ENCODE assay signal across 9 cellular contexts in the genomic region with DNA sequence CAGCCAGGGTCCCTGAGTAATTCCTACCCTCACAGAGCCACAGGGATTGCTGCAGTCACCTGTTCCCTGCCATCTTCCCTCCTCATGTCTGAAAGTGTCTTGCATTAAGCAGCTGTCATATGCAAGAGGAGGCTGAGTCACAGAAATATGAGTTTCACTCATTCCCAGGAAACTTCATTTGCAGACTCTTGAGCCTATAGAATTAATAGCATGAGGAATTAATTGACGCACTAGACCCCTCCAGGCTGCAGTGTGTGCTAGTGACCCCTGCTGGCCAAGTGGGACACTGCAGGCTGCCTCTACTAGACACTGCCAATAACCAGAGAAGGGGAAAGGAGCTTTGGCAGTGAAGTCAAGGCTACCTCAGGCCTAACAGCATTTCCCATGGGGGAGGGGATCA. TPM values are rescaled to one million over a fixed set of nuclear protein-coding genes. Genes with fewer than 3 reads are reported as not detected.
A peak's percentile ranks its signal among the peaks of the same experiment; 100 is the strongest.
DNase-seq lines count a peak whose midpoint lies in the region; ATAC-seq, FAIRE-seq and TF ChIP-seq lines count a peak whose summit lies in the region.
"Had no signal": no experiment of that assay in that cellular context is flagged by ENCODE, and none has a peak within 500 bp of the region (broad histone marks: within the 10 kb centered on the region; RNA-seq: fewer than 3 reads in every experiment).

No MANE protein-coding gene starts in this region.

- H3K36me3 ChIP-seq in Karpas-422 (ENCODE audit: insufficient read depth, low read length) (no peaks in the 10 kb centered on the region), bronchial epithelial cell (ENCODE audit: control insufficient read depth, insufficient read depth, low read length) (no peaks in the 10 kb centered on the region), osteoblast (ENCODE audit: insufficient read depth, low read length) (no peaks in the 10 kb centered on the region), neuronal stem cell (replicated peaks in 1 of 2; ENCODE audit: control insufficient read depth in 2 of 2, insufficient read depth in 2 of 2, low read length in 2 of 2) (no peaks in the 10 kb centered on the region)

- H3K9ac ChIP-seq in Karpas-422 (ENCODE audit: low read length) (no peak overlapping the region), neuronal stem cell (ENCODE audit: low read depth, low read length, poor library complexity) (no peak overlapping the region)

- H3K4me1 ChIP-seq in Karpas-422 (ENCODE audit: low read length) (no peaks in the 10 kb centered on the region), osteoblast (ENCODE audit: insufficient read depth, low read length) (no peaks in the 10 kb centered on the region), neuronal stem cell (ENCODE audit: control insufficient read depth in 2 of 2, insufficient read depth in 1 of 2, low read depth in 1 of 2, low read length in 2 of 2) (no peaks in the 10 kb centered on the region)

- H3K79me1 ChIP-seq in neuronal stem cell (ENCODE audit: low read depth, low read length), result no peaks in the 10 kb centered on the region

- no peak overlapping the region for H4K8ac ChIP-seq in neuronal stem cell (ENCODE audit: low read depth, low read length)

- no peak overlapping the region for H2BK120ac ChIP-seq in neuronal stem cell (ENCODE audit: low read depth, low read length)

- TF ChIP-seq CTCF in D721Med (IDR thresholded peaks at IDR 0.05; ENCODE audit: insufficient read depth, missing control alignments) (peak; percentile 42), bronchial epithelial cell (IDR thresholded peaks at IDR 0.05; ENCODE audit: insufficient read depth, low read length, severe bottlenecking) (peak; percentile 82), osteoblast (IDR thresholded peaks at IDR 0.05; ENCODE audit: extremely low read depth, low read depth, low read length) (peak; percentile 70)

- H2AK5ac ChIP-seq in neuronal stem cell (ENCODE audit: low read depth, low read length), result no peak overlapping the region

- no peak overlapping the region for H3K23ac ChIP-seq in neuronal stem cell (ENCODE audit: low read depth, low read length, poor library complexity)

- no peak overlapping the region for H3K18ac ChIP-seq in neuronal stem cell (ENCODE audit: low read length)

- WGBS in neuronal stem cell (ENCODE audit: extremely low coverage in 2 of 2, insufficient read length in 2 of 2, insufficient replicate concordance in 1 of 2), 2 donors, result no CpG with 5 or more reads among the region's 1 CpG

- H2BK12ac ChIP-seq in neuronal stem cell (ENCODE audit: low read length), result no peak overlapping the region

- H3K27ac ChIP-seq in Karpas-422 (ENCODE audit: low read length) (no peak overlapping the region), osteoblast (ENCODE audit: low read depth, low read length) (no peak overlapping the region), neuronal stem cell (replicated peaks; ENCODE audit: low read length) (no peak overlapping the region)

- no peak overlapping the region for H2BK5ac ChIP-seq in neuronal stem cell (ENCODE audit: low read length)

- DNase-seq in D721Med (ENCODE audit: insufficient read length, low spot score) (no peak), Karpas-422 (peak; percentile 74), bronchial epithelial cell (ENCODE audit: low read depth) (peak; percentile 74), osteoblast (ENCODE audit: insufficient read length, low spot score, missing footprints) (no peak), NCI-H510A treated with DMSO at 0.1 percent for 48 hours (lab: John Stamatoyannopoulos, UW) (no peak), neuronal stem cell (ENCODE audit: low spot score) (no peak)

- FAIRE-seq in D721Med (lab: Jason Lieb, UNC) (no peak), bronchial epithelial cell (lab: Jason Lieb, UNC) (no peak)

- ATAC-seq in HG02610 (IDR thresholded peaks at IDR 0.05; ENCODE audit: unreplicated experiment), result no peak
- ATAC-seq in HG03354 (IDR thresholded peaks at IDR 0.05; ENCODE audit: poor library complexity, severe bottlenecking, unreplicated experiment), result no peak

- H3K4me2 ChIP-seq in Karpas-422 (ENCODE audit: low read depth, low read length, poor library complexity, severe bottlenecking) (no peak overlapping the region), osteoblast (ENCODE audit: insufficient read depth, low read length) (no peak overlapping the region), neuronal stem cell (ENCODE audit: insufficient read depth, low read length, poor library complexity, severe bottlenecking) (no peak overlapping the region)

- no peaks in the 10 kb centered on the region for H4K20me1 ChIP-seq in Karpas-422 (ENCODE audit: insufficient read depth, low read depth, low read length)
- H4K20me1 ChIP-seq in osteoblast (ENCODE audit: insufficient read depth, low read length), result no peaks in the 10 kb centered on the region

- H3K9me3 ChIP-seq in Karpas-422 (ENCODE audit: low read length) (no peaks in the 10 kb centered on the region), osteoblast (ENCODE audit: low read depth, low read length) (no peaks in the 10 kb centered on the region), neuronal stem cell (replicated peaks in 1 of 2; ENCODE audit: control insufficient read depth in 2 of 2, insufficient read depth in 1 of 2, low read depth in 1 of 2, low read length in 2 of 2) (peaks cover 6 to 7% of the 10 kb centered on the region in 2 donors)

- H3K4ac ChIP-seq in neuronal stem cell (ENCODE audit: low read length), result no peak overlapping the region

- H3K14ac ChIP-seq in neuronal stem cell (ENCODE audit: low read length), result no peak overlapping the region

- no peaks in the 10 kb centered on the region for H3K9me2 ChIP-seq in Karpas-422 (replicated peaks; ENCODE audit: insufficient read depth, low read length)

- H4K91ac ChIP-seq in neuronal stem cell (ENCODE audit: low read depth, low read length, poor library complexity), result no peak overlapping the region

- H2BK15ac ChIP-seq in neuronal stem cell (ENCODE audit: low read length), result no peak overlapping the region

- no peak overlapping the region for H2AFZ ChIP-seq in Karpas-422 (ENCODE audit: low read length)
- no peak overlapping the region for H2AFZ ChIP-seq in osteoblast (ENCODE audit: low read length)
- H2AFZ ChIP-seq in neuronal stem cell (ENCODE audit: low read length), result no peak overlapping the region

- H3K4me3 ChIP-seq in Karpas-422 (ENCODE audit: low read length), result no peak overlapping the region
- H3K4me3 ChIP-seq in bronchial epithelial cell (ENCODE audit: low read depth, low read length), result no peak overlapping the region
- H3K4me3 ChIP-seq in osteoblast (ENCODE audit: insufficient read depth, low read length), result no peak overlapping the region
- H3K4me3 ChIP-seq in neuronal stem cell (ENCODE audit: low read length in 2 of 2), result no peak overlapping the region

- H3K27me3 ChIP-seq in Karpas-422 (ENCODE audit: low read length) (no peaks in the 10 kb centered on the region), bronchial epithelial cell (ENCODE audit: control insufficient read depth, insufficient read depth, low read length) (no peaks in the 10 kb centered on the region), osteoblast (ENCODE audit: insufficient read depth, low read length) (peaks cover 29% of the 10 kb centered on the region), neuronal stem cell (ENCODE audit: control insufficient read depth in 3 of 3, insufficient read depth in 3 of 3, low read depth in 1 of 3, low read length in 3 of 3) (no peaks in the 10 kb centered on the region)

- H3K79me2 ChIP-seq in Karpas-422 (ENCODE audit: low read length), result no peaks in the 10 kb centered on the region
- no peaks in the 10 kb centered on the region for H3K79me2 ChIP-seq in osteoblast (ENCODE audit: insufficient read depth, low read length)

RNA-seq across cellular contexts. Expression of a gene that starts 50.6 kb away (rescaled TPM):
- total RNA-seq in Karpas-422 (2014; rRNA removed; shearing (Covaris generic); ENCODE audit: low replicate concordance), result not detected in 2 replicates
- not detected in 2 replicates for total RNA-seq in bronchial epithelial cell
- not detected in 2 replicates for total RNA-seq in osteoblast
- 0.75 TPM for polyA plus RNA-seq in neuronal stem cell (2013, experiment 1 of 2)
- polyA plus RNA-seq in neuronal stem cell (2013, experiment 2 of 2), result 0.78 TPM
- total RNA-seq: glomerular endothelial cell had no signal

Comparison
In these comparisons a context has a peak if more than half of its experiments do, and no peak if none do; other contexts are left out.
1. DNase-seq: peak in Karpas-422 (single experiment) and bronchial epithelial cell (single experiment); none in D721Med (single experiment), osteoblast (single experiment), NCI-H510A treated with DMSO at 0.1 percent for 48 hours (single experiment) and neuronal stem cell (single experiment).
2. Peak in every context shown above with its lines, with median percentiles within 50 percentile points of each other: CTCF ChIP-seq.